ENCODE assay signal across 7 cellular contexts in genomic region chrX:6449946-6450345, GRCh38.
"Had no signal": no experiment of that assay in that cellular context is flagged by ENCODE, and none has a peak within 500 bp of the region (broad histone marks: within the 10 kb centered on the region; RNA-seq: fewer than 3 reads in every experiment).

No MANE protein-coding gene starts in this region.

- FAIRE-seq: G401.6, GM12878, GM12891, GM12892, GM18507 had no signal

- H3K4me3 ChIP-seq: GM12878 had no signal

- DNase-seq: GDM1, GF-D8 had no signal

- ATAC-seq: GM12878 had no signal
